10 cellular contexts compared by ENCODE assay signal in genomic region chr10:71333154-71333887, GRCh38. TPM values are rescaled to one million over a fixed set of nuclear protein-coding genes. Genes with fewer than 3 reads are reported as not detected.
A peak's percentile ranks its signal among the peaks of the same experiment; 100 is the strongest.
DNase-seq lines count a peak whose midpoint lies in the region; ATAC-seq, FAIRE-seq and TF ChIP-seq lines count a peak whose summit lies in the region.
"Had no signal": no experiment of that assay in that cellular context is flagged by ENCODE, and none has a peak within 500 bp of the region (broad histone marks: within the 10 kb centered on the region; RNA-seq: fewer than 3 reads in every experiment).

No MANE protein-coding gene starts in this region.

- TF ChIP-seq CTCF in A549 (IDR thresholded peaks at IDR 0.05) (no peak), hepatocyte (IDR thresholded peaks at IDR 0.05; ENCODE audit: poor library complexity) (no peak), thyroid gland (IDR thresholded peaks at IDR 0.05) (no peak)

- POLR2A ChIA-PET in A549 (lab: Yijun Ruan, JAX) = no interaction called here

- no peaks in the 10 kb centered on the region for H3K36me3 ChIP-seq in NT2/D1 (ENCODE audit: insufficient read depth, insufficient read length, low read length)
- no peaks in the 10 kb centered on the region for H3K36me3 ChIP-seq in hepatocyte (replicated peaks; ENCODE audit: insufficient read depth, low read depth)
- H3K36me3 ChIP-seq in thyroid gland = no peaks in the 10 kb centered on the region

- peak overlapping the region; percentile 17 for H2AFZ ChIP-seq in hepatocyte

- no peaks in the 10 kb centered on the region for H3K9me3 ChIP-seq in A549
- no peaks in the 10 kb centered on the region for H3K9me3 ChIP-seq in NT2/D1 (ENCODE audit: insufficient read depth, low read length)
- H3K9me3 ChIP-seq in hepatocyte (ENCODE audit: low read depth) = no peaks in the 10 kb centered on the region
- H3K9me3 ChIP-seq in thyroid gland = no peaks in the 10 kb centered on the region
- H3K9me3 ChIP-seq: psoas muscle had no signal

- no peaks in the 10 kb centered on the region for H4K20me1 ChIP-seq in hepatocyte (ENCODE audit: insufficient read depth, poor library complexity, severe bottlenecking)

- H3K4me3 ChIP-seq in A549 (no peak overlapping the region), NT2/D1 (ENCODE audit: insufficient read length, low read depth) (no peak overlapping the region), hepatocyte (no peak overlapping the region), thyroid gland (replicated peaks in 1 of 3) (no peak overlapping the region)
- H3K4me3 ChIP-seq: psoas muscle had no signal

- no peak for TF ChIP-seq EP300 in A549 (IDR thresholded peaks at IDR 0.05)

- H3K27me3 ChIP-seq in NT2/D1 (ENCODE audit: insufficient read depth, insufficient read length) = no peaks in the 10 kb centered on the region
- no peaks in the 10 kb centered on the region for H3K27me3 ChIP-seq in hepatocyte
- no peaks in the 10 kb centered on the region for H3K27me3 ChIP-seq in thyroid gland

- no peaks in the 10 kb centered on the region for H3K9me2 ChIP-seq in hepatocyte (replicated peaks; ENCODE audit: insufficient read depth)

- 77% methylated on average over 8 of the region's 9 CpGs for WGBS in A549 (ENCODE audit: missing lambda C conversion rate)
- 78% methylated on average over 9 of the region's 9 CpGs for WGBS in hepatocyte (ENCODE audit: low lambda C conversion rate, missing lambda C conversion rate)
- 83 to 94% methylated on average over 8 to 9 of the region's 9 CpGs for WGBS in thyroid gland, 2 donors

- no peaks in the 10 kb centered on the region for H3K79me2 ChIP-seq in hepatocyte

- CTCF ChIA-PET in A549 (lab: Yijun Ruan, JAX) = interaction anchor here (1.1 to 44.0 kb wide), 5 partner anchors 10 to 237 kb away, joined by 4 to 977 read pairs (median 48); partner anchors contain the start of genes CDH23 and SLC29A3

- H3K27ac ChIP-seq in A549 = peak overlapping the region; percentile 61 to 79
- peak overlapping the region; percentile 66 for H3K27ac ChIP-seq in hepatocyte
- no peak overlapping the region for H3K27ac ChIP-seq in thyroid gland
- H3K27ac ChIP-seq: psoas muscle had no signal

- peak overlapping the region; percentile 24 for H3K9ac ChIP-seq in NT2/D1 (ENCODE audit: insufficient read length, low read depth)

- no peak for TF ChIP-seq POLR2A in A549 (IDR thresholded peaks at IDR 0.05; ENCODE audit: low read length)
- TF ChIP-seq POLR2A in thyroid gland (IDR thresholded peaks at IDR 0.05) = no peak

- ATAC-seq in A549 (peak in 1 of 2 experiments; percentile 8; a peak in 2 of 6 replicates), GM18511 (IDR thresholded peaks at IDR 0.05; ENCODE audit: unreplicated experiment) (peak; percentile 70), HG03442 (IDR thresholded peaks at IDR 0.05; ENCODE audit: unreplicated experiment) (no peak)
- ATAC-seq: psoas muscle had no signal

- no peak for FAIRE-seq in A549 (lab: Jason Lieb, UNC)

- intact Hi-C loops in thyroid gland (cut with DNase I) = no loop called here

- no peak for TF ChIP-seq RAD21 in A549 (conservative IDR thresholded peaks at IDR 0.05 in 1 of 2, IDR thresholded peaks at IDR 0.05 in 1 of 2)

- DNase-seq in A549 (ENCODE audit: low read depth in 1 of 2, low spot score in 1 of 2) = no peak
- no peak for DNase-seq in NT2/D1 (ENCODE audit: low read depth, low spot score)
- no peak for DNase-seq in hepatocyte (ENCODE audit: low spot score)
- no peak for DNase-seq in thyroid gland
- DNase-seq in NK-92 (lab: John Stamatoyannopoulos, UW; ENCODE audit: unreplicated experiment) = no peak
- DNase-seq in NCI-H526 (lab: John Stamatoyannopoulos, UW) = no peak
- DNase-seq: Karpas-422, psoas muscle had no signal

- peaks cover 61% of the 10 kb centered on the region for H3K4me1 ChIP-seq in A549
- H3K4me1 ChIP-seq in NT2/D1 (ENCODE audit: insufficient read depth, insufficient read length) = peaks cover 19% of the 10 kb centered on the region
- peaks cover 36% of the 10 kb centered on the region for H3K4me1 ChIP-seq in hepatocyte (ENCODE audit: insufficient read depth)
- peaks cover 16 to 31% of the 10 kb centered on the region in 2 donors for H3K4me1 ChIP-seq in thyroid gland
- H3K4me1 ChIP-seq: psoas muscle had no signal

- H3K4me2 ChIP-seq in A549 = peak overlapping the region; percentile 62
- peak overlapping the region; percentile 65 for H3K4me2 ChIP-seq in hepatocyte

TF ChIP-seq in A549, 52 proteins besides CTCF, POLR2A, EP300 and RAD21:
- no peak for TF ChIP-seq PHF8 (IDR thresholded peaks at IDR 0.05; ENCODE audit: borderline replicate concordance, low read depth)
- no peak for TF ChIP-seq KDM5A (IDR thresholded peaks at IDR 0.05)
- no peak for TF ChIP-seq SMC3 (IDR thresholded peaks at IDR 0.05)
- no peak for TF ChIP-seq CHD2 (IDR thresholded peaks at IDR 0.05; ENCODE audit: low read length, partially characterized antibody)
- no peak for TF ChIP-seq HOXA7 (CRISPR knock-in tag; IDR thresholded peaks at IDR 0.05)
- TF ChIP-seq NR3C1 (IDR thresholded peaks at IDR 0.05) = no peak
- TF ChIP-seq E2F6 (IDR thresholded peaks at IDR 0.05; ENCODE audit: borderline replicate concordance, low read depth) = no peak
- no peak for TF ChIP-seq CBX8 (IDR thresholded peaks at IDR 0.05)
- TF ChIP-seq MAX (IDR thresholded peaks at IDR 0.05) = no peak
- TF ChIP-seq HEYL (CRISPR knock-in tag; IDR thresholded peaks at IDR 0.05) = no peak
- TF ChIP-seq MAZ (IDR thresholded peaks at IDR 0.05; ENCODE audit: borderline replicate concordance, low read depth, low read length) = no peak
- no peak for TF ChIP-seq HOXB13 (CRISPR knock-in tag; IDR thresholded peaks at IDR 0.05; ENCODE audit: low read depth)
- TF ChIP-seq USF2 (IDR thresholded peaks at IDR 0.05) = no peak
- TF ChIP-seq NFE2L2 (conservative IDR thresholded peaks at IDR 0.05; ENCODE audit: low read length) = no peak
- TF ChIP-seq MAFK (IDR thresholded peaks at IDR 0.05; ENCODE audit: partially characterized antibody) = no peak
- no peak for TF ChIP-seq JUN (IDR thresholded peaks at IDR 0.05)

RNA-seq across cellular contexts. Expression of gene SLC29A3, which starts 14.3 kb away (rescaled TPM):
- polyA plus RNA-seq in A549 (2011; rRNA removed) = 7.2 and 12.6 TPM in 2 replicates
- 9.7 and 14.7 TPM in 2 replicates for polyA plus RNA-seq in A549 (2012; cell fraction: cytosol; rRNA removed)
- polyA plus RNA-seq in A549 (2012; cell fraction: nucleus; rRNA removed) = 14.0 and 15.5 TPM in 2 replicates
- 9.9 to 11.4 TPM (median 10.2 TPM) in 3 replicates for polyA plus RNA-seq in A549 (2017; fragmentation: RNase III; extraction: RNeasy Plus Mini Kit Qiagen cat#74134 plus additional on column Dnase treatment)
- polyA minus RNA-seq in A549 (2011; rRNA and poly(A)+ RNA removed) = 16.2 and 18.7 TPM in 2 replicates
- total RNA-seq in hepatocyte = 8.4 and 11.4 TPM in 2 replicates
- polyA plus RNA-seq in hepatocyte = 11.3 and 12.0 TPM in 2 replicates
- total RNA-seq in thyroid gland = 1 to 10 TPM; 5.1 to 8.2 (median 6.7) TPM

Comparison
In these comparisons a context has a peak if more than half of its experiments do, and no peak if none do; other contexts are left out.
1. H3K27ac ChIP-seq: peak in A549 (2 of 2) and hepatocyte (single experiment); none in thyroid gland (0 of 3).